ENCODE assay signal across 28 cellular contexts in genomic region chr1:77487631-77488030, GRCh38.
"Had no signal": no experiment of that assay in that cellular context is flagged by ENCODE, and none has a peak within 500 bp of the region (broad histone marks: within the 10 kb centered on the region; RNA-seq: fewer than 3 reads in every experiment).

No MANE protein-coding gene starts in this region.

- DNase-seq: activated B cell treated with CpG ODN at 0.5 μM for 24 hours; activated CD4-positive, alpha-beta T cell treated with anti-CD3 and anti-CD28 coated beads, Interleukin-2, amount 50 U/mL, for 1 hour; activated CD8-positive, alpha-beta memory T cell treated with anti-CD3 and anti-CD28 coated beads, Interleukin-2, amount 10 ng/mL, durations not matched to agents 7 days and 5 days; activated CD8-positive, alpha-beta T cell treated with anti-CD3 and anti-CD28 coated beads, Interleukin-2, amount 10 ng/mL, durations not matched to agents 7 days and 5 days; activated naive CD8-positive, alpha-beta T cell treated with anti-CD3 and anti-CD28 coated beads, Interleukin-2, amount 50 U/mL, for 24 hours; activated T-cell treated with anti-CD3 and anti-CD28 coated beads, Interleukin-2, amount 50 U/mL, for 48 hours; amygdala; central memory CD4-positive, alpha-beta T cell; esophagus squamous epithelium; foreskin melanocyte; heart right ventricle; kidney glomerular epithelial cell; lower lobe of right lung; nephron progenitor cell; ovary; right lobe of liver; stimulated activated CD4-positive, alpha-beta T cell treated with anti-CD3 and anti-CD28 coated beads, Interleukin-12 subunit alpha, Interleukin-12 subunit beta, amount 100 ng/mL, for 4 hours; stimulated activated CD4-positive, alpha-beta T cell treated with anti-CD3 and anti-CD28 coated beads, Interleukin-4, amount 100 ng/mL, for 1 hour; T1000; trophoblast cell had no signal

- H3K4me3 Mint-ChIP-seq: activated B cell treated with CpG ODN at 0.5 μM for 24 hours; activated CD8-positive, alpha-beta memory T cell treated with anti-CD3 and anti-CD28 coated beads, Interleukin-2, amount 10 ng/mL, durations not matched to agents 7 days and 5 days; activated CD8-positive, alpha-beta T cell treated with anti-CD3 and anti-CD28 coated beads, Interleukin-2, amount 10 ng/mL, durations not matched to agents 7 days and 5 days; activated naive CD4-positive, alpha-beta T cell treated with anti-CD3 and anti-CD28 coated beads, Interleukin-2, amount 50 U/mL, for 24 hours; activated naive CD8-positive, alpha-beta T cell treated with anti-CD3 and anti-CD28 coated beads, Interleukin-2, amount 50 U/mL, for 24 hours; nephron progenitor cell; stimulated activated naive CD8-positive, alpha-beta T cell treated with anti-CD3 and anti-CD28 coated beads, Interleukin-15, Interleukin-2, amounts not matched to agents 100 ng/mL and 50 ng/mL, for 24 hours had no signal

- H3K36me3 Mint-ChIP-seq: activated CD8-positive, alpha-beta memory T cell treated with anti-CD3 and anti-CD28 coated beads, Interleukin-2, amount 10 ng/mL, durations not matched to agents 7 days and 5 days had no signal

- H3K9me3 Mint-ChIP-seq: activated B cell treated with CpG ODN at 0.5 μM for 24 hours; activated naive CD4-positive, alpha-beta T cell treated with anti-CD3 and anti-CD28 coated beads, Interleukin-2, amount 50 U/mL, for 24 hours; activated naive CD8-positive, alpha-beta T cell treated with anti-CD3 and anti-CD28 coated beads, Interleukin-2, amount 50 U/mL, for 24 hours; activated T-helper 2 cell treated with anti-CD3 and anti-CD28 coated beads, Interferon-gamma antibody, Interleukin-2, Interleukin-4, amounts not matched to agents 10 μg/mL and 5 μg/mL and 100 μg/mL, durations not matched to agents 14 hours and 24 hours and 36 hours; nephron progenitor cell; stimulated activated naive CD8-positive, alpha-beta T cell treated with anti-CD3 and anti-CD28 coated beads, Interleukin-15, Interleukin-2, amounts not matched to agents 100 ng/mL and 50 ng/mL, for 24 hours had no signal

- H3K27ac Mint-ChIP-seq: activated B cell treated with CpG ODN at 0.5 μM for 24 hours; activated CD8-positive, alpha-beta memory T cell treated with anti-CD3 and anti-CD28 coated beads, Interleukin-2, amount 10 ng/mL, durations not matched to agents 7 days and 5 days; activated CD8-positive, alpha-beta T cell treated with anti-CD3 and anti-CD28 coated beads, Interleukin-2, amount 10 ng/mL, durations not matched to agents 7 days and 5 days; activated naive CD4-positive, alpha-beta T cell treated with anti-CD3 and anti-CD28 coated beads, Interleukin-2, amount 50 U/mL, for 24 hours; activated naive CD8-positive, alpha-beta T cell treated with anti-CD3 and anti-CD28 coated beads, Interleukin-2, amount 50 U/mL, for 24 hours; activated T-helper 2 cell treated with anti-CD3 and anti-CD28 coated beads, Interferon-gamma antibody, Interleukin-2, Interleukin-4, amounts not matched to agents 10 μg/mL and 5 μg/mL and 100 μg/mL, durations not matched to agents 14 hours and 24 hours and 36 hours; nephron progenitor cell; progenitor cell of endocrine pancreas; stimulated activated naive CD8-positive, alpha-beta T cell treated with anti-CD3 and anti-CD28 coated beads, Interleukin-15, Interleukin-2, amounts not matched to agents 100 ng/mL and 50 ng/mL, for 24 hours had no signal

- H3K9me3 ChIP-seq: breast epithelium, esophagus squamous epithelium, heart right ventricle, lower lobe of right lung, ovary, right lobe of liver, thoracic aorta had no signal

- H3K27me3 Mint-ChIP-seq: activated B cell treated with CpG ODN at 0.5 μM for 24 hours; activated CD8-positive, alpha-beta memory T cell treated with anti-CD3 and anti-CD28 coated beads, Interleukin-2, amount 10 ng/mL, durations not matched to agents 7 days and 5 days; activated naive CD4-positive, alpha-beta T cell treated with anti-CD3 and anti-CD28 coated beads, Interleukin-2, amount 50 U/mL, for 24 hours; activated naive CD8-positive, alpha-beta T cell treated with anti-CD3 and anti-CD28 coated beads, Interleukin-2, amount 50 U/mL, for 24 hours; progenitor cell of endocrine pancreas; stimulated activated naive CD8-positive, alpha-beta T cell treated with anti-CD3 and anti-CD28 coated beads, Interleukin-15, Interleukin-2, amounts not matched to agents 100 ng/mL and 50 ng/mL, for 24 hours had no signal

- H3K27ac ChIP-seq: breast epithelium, epithelial cell of prostate, esophagus squamous epithelium, heart right ventricle, lower lobe of right lung, ovary, right lobe of liver, thoracic aorta had no signal

- H3K4me1 ChIP-seq: breast epithelium, esophagus squamous epithelium, heart right ventricle, lower lobe of right lung, right lobe of liver had no signal

- H3K4me3 ChIP-seq: breast epithelium, esophagus squamous epithelium, heart right ventricle, lower lobe of right lung, ovary, right lobe of liver, thoracic aorta had no signal

- H3K4me1 Mint-ChIP-seq: activated B cell treated with CpG ODN at 0.5 μM for 24 hours; activated CD8-positive, alpha-beta memory T cell treated with anti-CD3 and anti-CD28 coated beads, Interleukin-2, amount 10 ng/mL, durations not matched to agents 7 days and 5 days had no signal

- H3K36me3 ChIP-seq: breast epithelium, esophagus squamous epithelium, heart right ventricle, lower lobe of right lung, ovary, right lobe of liver, thoracic aorta had no signal

- H3K27me3 ChIP-seq: breast epithelium, esophagus squamous epithelium, heart right ventricle, ovary, right lobe of liver had no signal

- ATAC-seq: activated CD8-positive, alpha-beta memory T cell treated with anti-CD3 and anti-CD28 coated beads, Interleukin-2, amount 10 ng/mL, durations not matched to agents 7 days and 5 days; activated CD8-positive, alpha-beta T cell treated with anti-CD3 and anti-CD28 coated beads, Interleukin-2, amount 10 ng/mL, durations not matched to agents 7 days and 5 days; activated naive CD8-positive, alpha-beta T cell treated with anti-CD3 and anti-CD28 coated beads, Interleukin-2, amount 50 U/mL, for 24 hours; heart right ventricle; left lobe of liver; lower lobe of right lung; right lobe of liver had no signal
